ENCODE assay signal across 1 cellular context in genomic region chr17:76088041-76088867, GRCh38.
TF ChIP-seq lines count a peak whose summit lies in the region.

No MANE protein-coding gene starts in this region.

TF ChIP-seq in A549, 52 proteins besides CTCF, POLR2A, EP300 and RAD21 (continued from another document):
- TF ChIP-seq HMGXB4 (CRISPR knock-in tag; IDR thresholded peaks at IDR 0.05; ENCODE audit: borderline replicate concordance): no peak
- no peak for TF ChIP-seq BCL3 (IDR thresholded peaks at IDR 0.05)
- TF ChIP-seq PHF8 (IDR thresholded peaks at IDR 0.05; ENCODE audit: borderline replicate concordance, low read depth): no peak
- TF ChIP-seq KDM1A (IDR thresholded peaks at IDR 0.05; ENCODE audit: low read depth): no peak
- no peak for TF ChIP-seq ESRRA (IDR thresholded peaks at IDR 0.05; ENCODE audit: borderline replicate concordance, low read length)
